In genomic region chr17:29127840-29128239, GRCh38 we compare ENCODE assay signal across 23 cellular contexts.
"Had no signal": no experiment of that assay in that cellular context is flagged by ENCODE, and none has a peak within 500 bp of the region (broad histone marks: within the 10 kb centered on the region; RNA-seq: fewer than 3 reads in every experiment).

No MANE protein-coding gene starts in this region.

- H3K27me3 ChIP-seq: breast epithelium, upper lobe of left lung had no signal

- H3K36me3 Mint-ChIP-seq: activated CD4-positive, alpha-beta memory T cell treated with anti-CD3 and anti-CD28 coated beads for 36 hours; activated naive CD8-positive, alpha-beta T cell treated with anti-CD3 and anti-CD28 coated beads, Interleukin-2, amount 10 ng/mL, durations not matched to agents 7 days and 5 days had no signal

- DNase-seq: activated B cell treated with CpG ODN at 0.5 μM for 24 hours; activated CD4-positive, alpha-beta memory T cell treated with anti-CD3 and anti-CD28 coated beads for 36 hours; activated CD4-positive, alpha-beta T cell treated with anti-CD3 and anti-CD28 coated beads for 36 hours; activated effector memory CD4-positive, alpha-beta T cell treated with Interleukin-2 at 50 U/mL for 16 hours; activated naive CD4-positive, alpha-beta T cell treated with anti-CD3 and anti-CD28 coated beads for 36 hours; activated naive CD8-positive, alpha-beta T cell treated with anti-CD3 and anti-CD28 coated beads, Interleukin-2, amount 10 ng/mL, durations not matched to agents 7 days and 5 days; activated T-cell treated with anti-CD3 and anti-CD28 coated beads, Interleukin-2, amount 50 U/mL, for 48 hours; amniotic stem cell; effector CD8-positive, alpha-beta T cell; erythroblast; foreskin melanocyte; head of caudate nucleus; islet precursor cell; left colon; lower lobe of right lung; naive B cell; stimulated activated CD4-positive, alpha-beta T cell treated with anti-CD3 and anti-CD28 coated beads, Interleukin-4, amount 100 ng/mL, for 24 hours; stimulated activated naive CD4-positive, alpha-beta T cell treated with Interleukin-2 at 50 U/mL for 16 hours; SW 1271; T-helper 17 cell had no signal

- H3K27ac Mint-ChIP-seq: activated B cell treated with CpG ODN at 0.5 μM for 24 hours; activated CD4-positive, alpha-beta memory T cell treated with anti-CD3 and anti-CD28 coated beads for 36 hours; activated CD4-positive, alpha-beta T cell treated with anti-CD3 and anti-CD28 coated beads for 36 hours; activated naive CD4-positive, alpha-beta T cell treated with anti-CD3 and anti-CD28 coated beads for 36 hours; activated naive CD8-positive, alpha-beta T cell treated with anti-CD3 and anti-CD28 coated beads, Interleukin-2, amount 10 ng/mL, durations not matched to agents 7 days and 5 days had no signal

- H3K9me3 ChIP-seq: breast epithelium, lower lobe of right lung, upper lobe of left lung had no signal

- ATAC-seq: activated CD4-positive, alpha-beta T cell treated with anti-CD3 and anti-CD28 coated beads for 36 hours; left colon; lower lobe of right lung; T-helper 17 cell had no signal

- H3K27ac ChIP-seq: breast epithelium, lower lobe of right lung, upper lobe of left lung had no signal

- H3K9me3 Mint-ChIP-seq: activated B cell treated with CpG ODN at 0.5 μM for 24 hours; activated CD4-positive, alpha-beta memory T cell treated with anti-CD3 and anti-CD28 coated beads for 36 hours; activated naive CD4-positive, alpha-beta T cell treated with anti-CD3 and anti-CD28 coated beads for 36 hours; activated naive CD8-positive, alpha-beta T cell treated with anti-CD3 and anti-CD28 coated beads, Interleukin-2, amount 10 ng/mL, durations not matched to agents 7 days and 5 days; naive B cell had no signal

- H3K36me3 ChIP-seq: breast epithelium had no signal

- H3K4me3 ChIP-seq: breast epithelium, lower lobe of right lung, upper lobe of left lung had no signal

- H3K4me1 ChIP-seq: breast epithelium had no signal

- H3K4me3 Mint-ChIP-seq: activated B cell treated with CpG ODN at 0.5 μM for 24 hours; activated CD4-positive, alpha-beta memory T cell treated with anti-CD3 and anti-CD28 coated beads for 36 hours; activated CD4-positive, alpha-beta T cell treated with anti-CD3 and anti-CD28 coated beads for 36 hours; activated naive CD4-positive, alpha-beta T cell treated with anti-CD3 and anti-CD28 coated beads for 36 hours; activated naive CD8-positive, alpha-beta T cell treated with anti-CD3 and anti-CD28 coated beads, Interleukin-2, amount 10 ng/mL, durations not matched to agents 7 days and 5 days; naive B cell; T-helper 17 cell had no signal

- H3K27me3 Mint-ChIP-seq: activated B cell treated with CpG ODN at 0.5 μM for 24 hours; activated CD4-positive, alpha-beta memory T cell treated with anti-CD3 and anti-CD28 coated beads for 36 hours; activated CD4-positive, alpha-beta T cell treated with anti-CD3 and anti-CD28 coated beads for 36 hours; activated naive CD8-positive, alpha-beta T cell treated with anti-CD3 and anti-CD28 coated beads, Interleukin-2, amount 10 ng/mL, durations not matched to agents 7 days and 5 days; naive B cell; progenitor cell of endocrine pancreas; T-helper 17 cell had no signal
